1 cellular context compared by ENCODE assay signal in the genomic region with DNA sequence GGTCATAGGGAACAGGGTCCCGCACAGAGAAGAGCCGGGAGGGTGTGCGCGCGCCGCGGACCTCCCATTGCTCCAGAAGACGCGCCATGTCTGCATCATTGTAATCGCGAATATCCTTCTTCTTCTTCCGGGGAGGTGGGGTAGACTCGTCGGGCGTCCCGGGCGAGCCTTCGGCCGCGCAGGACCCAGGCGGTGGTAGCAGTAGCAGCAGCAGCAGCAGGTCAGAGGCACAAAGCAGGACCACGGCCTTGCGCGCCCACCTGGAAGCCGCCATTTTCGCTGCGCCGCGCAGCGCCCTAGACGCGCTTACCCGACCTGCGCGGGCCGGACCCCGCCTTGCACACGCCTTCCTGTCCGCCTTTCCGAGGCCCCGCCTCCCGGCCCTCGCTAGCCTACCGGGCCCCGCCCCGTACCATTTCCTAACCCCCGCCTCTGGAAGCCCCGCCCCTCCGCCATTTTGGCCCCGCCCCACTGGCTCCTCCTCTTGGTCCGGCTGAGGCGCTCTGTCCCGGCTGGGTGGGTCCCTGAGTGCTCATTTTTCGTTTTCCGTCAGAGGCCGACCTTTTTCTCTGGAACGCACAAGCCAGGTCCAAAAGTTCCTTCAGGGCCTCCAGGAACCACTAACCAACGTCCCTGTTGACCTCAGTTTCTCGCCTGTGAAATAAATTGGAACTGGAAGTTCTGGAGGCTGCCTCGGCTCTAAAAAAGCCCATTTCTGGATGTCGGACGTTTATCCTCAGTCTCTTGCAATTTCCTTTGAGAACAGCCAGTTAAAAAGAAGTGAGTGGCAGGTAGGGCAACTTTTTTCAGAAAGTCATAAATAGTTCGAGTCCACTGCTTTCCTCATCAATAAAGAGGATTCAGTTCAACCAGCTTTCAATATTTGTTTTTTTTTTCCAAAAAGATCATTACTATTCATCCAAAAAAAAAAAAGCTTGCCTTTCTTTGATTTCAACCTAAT.
A peak's percentile ranks its signal among the peaks of the same experiment; 100 is the strongest.
TF ChIP-seq lines count a peak whose summit lies in the region.

MESD (minus strand) TSS at position 302 of the 961 bp plus-strand sequence; CDS start at position 274, 28 bp downstream.

TF ChIP-seq in HEK293, 187 proteins besides CTCF, POLR2A, EP300 and RAD21 (continued from another document and continues in another):
- no peak for TF ChIP-seq RBAK (tag by site-specific recombination; IDR thresholded peaks at IDR 0.05)
- TF ChIP-seq ZNF169 (tag by site-specific recombination; IDR thresholded peaks at IDR 0.05): no peak
- no peak for TF ChIP-seq ZNF121 (tag by site-specific recombination; IDR thresholded peaks at IDR 0.05)
- TF ChIP-seq ZNF266 (tag by site-specific recombination; IDR thresholded peaks at IDR 0.05; ENCODE audit: low read depth): no peak
- TF ChIP-seq ZNF114 (tag by site-specific recombination; IDR thresholded peaks at IDR 0.05): no peak
- TF ChIP-seq, protein P1, sequence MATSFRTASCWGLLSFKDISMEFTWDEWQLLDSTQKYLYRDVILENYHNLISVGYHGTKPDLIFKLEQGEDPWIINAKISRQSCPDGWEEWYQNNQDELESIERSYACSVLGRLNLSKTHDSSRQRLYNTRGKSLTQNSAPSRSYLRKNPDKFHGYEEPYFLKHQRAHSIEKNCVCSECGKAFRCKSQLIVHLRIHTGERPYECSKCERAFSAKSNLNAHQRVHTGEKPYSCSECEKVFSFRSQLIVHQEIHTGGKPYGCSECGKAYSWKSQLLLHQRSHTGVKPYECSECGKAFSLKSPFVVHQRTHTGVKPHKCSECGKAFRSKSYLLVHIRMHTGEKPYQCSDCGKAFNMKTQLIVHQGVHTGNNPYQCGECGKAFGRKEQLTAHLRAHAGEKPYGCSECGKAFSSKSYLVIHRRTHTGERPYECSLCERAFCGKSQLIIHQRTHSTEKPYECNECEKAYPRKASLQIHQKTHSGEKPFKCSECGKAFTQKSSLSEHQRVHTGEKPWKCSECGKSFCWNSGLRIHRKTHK (tag by site-specific recombination; IDR thresholded peaks at IDR 0.05): no peak
- TF ChIP-seq ZNF112 (tag by site-specific recombination; IDR thresholded peaks at IDR 0.05): no peak
- peak; percentile 51 for TF ChIP-seq ZFHX2 (tag by site-specific recombination; conservative IDR thresholded peaks at IDR 0.05)
- no peak for TF ChIP-seq ZNF473 (tag by site-specific recombination; IDR thresholded peaks at IDR 0.05)
- no peak for TF ChIP-seq ZNF585B (tag by site-specific recombination; IDR thresholded peaks at IDR 0.05)
- TF ChIP-seq SP7 (tag by site-specific recombination; IDR thresholded peaks at IDR 0.05): peak; percentile 71; the same call in 1 of the 2 replicates
- TF ChIP-seq SCRT2 (tag by site-specific recombination; IDR thresholded peaks at IDR 0.05): no peak
- 0 out of 2 replicates have a peak, but pooled peaks have one; percentile 21 for TF ChIP-seq HOXD13 (CRISPR knock-in tag; IDR thresholded peaks at IDR 0.05; ENCODE audit: borderline replicate concordance)
- TF ChIP-seq ZNF37A (tag by site-specific recombination; IDR thresholded peaks at IDR 0.05): no peak
- no peak for TF ChIP-seq ZNF488 (tag by site-specific recombination; IDR thresholded peaks at IDR 0.05)
- no peak for TF ChIP-seq ZNF311 (tag by site-specific recombination; IDR thresholded peaks at IDR 0.05; ENCODE audit: borderline replicate concordance)
- no peak for TF ChIP-seq ZNF394 (tag by site-specific recombination; IDR thresholded peaks at IDR 0.05; ENCODE audit: borderline replicate concordance)
- TF ChIP-seq ZFP3 (tag by site-specific recombination; IDR thresholded peaks at IDR 0.05; ENCODE audit: low read depth): no peak
- TF ChIP-seq FEZF1 (tag by site-specific recombination; IDR thresholded peaks at IDR 0.05): peak; percentile 21; the same call in 1 of the 2 replicates
- TF ChIP-seq, protein P2, sequence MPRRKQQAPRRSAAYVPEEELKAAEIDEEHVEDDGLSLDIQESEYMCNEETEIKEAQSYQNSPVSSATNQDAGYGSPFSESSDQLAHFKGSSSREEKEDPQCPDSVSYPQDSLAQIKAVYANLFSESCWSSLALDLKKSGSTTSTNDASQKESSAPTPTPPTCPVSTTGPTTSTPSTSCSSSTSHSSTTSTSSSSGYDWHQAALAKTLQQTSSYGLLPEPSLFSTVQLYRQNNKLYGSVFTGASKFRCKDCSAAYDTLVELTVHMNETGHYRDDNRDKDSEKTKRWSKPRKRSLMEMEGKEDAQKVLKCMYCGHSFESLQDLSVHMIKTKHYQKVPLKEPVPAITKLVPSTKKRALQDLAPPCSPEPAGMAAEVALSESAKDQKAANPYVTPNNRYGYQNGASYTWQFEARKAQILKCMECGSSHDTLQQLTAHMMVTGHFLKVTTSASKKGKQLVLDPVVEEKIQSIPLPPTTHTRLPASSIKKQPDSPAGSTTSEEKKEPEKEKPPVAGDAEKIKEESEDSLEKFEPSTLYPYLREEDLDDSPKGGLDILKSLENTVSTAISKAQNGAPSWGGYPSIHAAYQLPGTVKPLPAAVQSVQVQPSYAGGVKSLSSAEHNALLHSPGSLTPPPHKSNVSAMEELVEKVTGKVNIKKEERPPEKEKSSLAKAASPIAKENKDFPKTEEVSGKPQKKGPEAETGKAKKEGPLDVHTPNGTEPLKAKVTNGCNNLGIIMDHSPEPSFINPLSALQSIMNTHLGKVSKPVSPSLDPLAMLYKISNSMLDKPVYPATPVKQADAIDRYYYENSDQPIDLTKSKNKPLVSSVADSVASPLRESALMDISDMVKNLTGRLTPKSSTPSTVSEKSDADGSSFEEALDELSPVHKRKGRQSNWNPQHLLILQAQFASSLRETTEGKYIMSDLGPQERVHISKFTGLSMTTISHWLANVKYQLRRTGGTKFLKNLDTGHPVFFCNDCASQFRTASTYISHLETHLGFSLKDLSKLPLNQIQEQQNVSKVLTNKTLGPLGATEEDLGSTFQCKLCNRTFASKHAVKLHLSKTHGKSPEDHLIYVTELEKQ (tag by site-specific recombination; IDR thresholded peaks at IDR 0.05; ENCODE audit: borderline replicate concordance): no peak
- no peak for TF ChIP-seq ZNF302 (tag by site-specific recombination; IDR thresholded peaks at IDR 0.05; ENCODE audit: low read depth)
- no peak for TF ChIP-seq ZNF747 (tag by site-specific recombination; IDR thresholded peaks at IDR 0.05)
- TF ChIP-seq ZNF692 (tag by site-specific recombination; IDR thresholded peaks at IDR 0.05): peak; percentile 86; the same call in 1 of the 2 replicates
- no peak for TF ChIP-seq ZBTB49 (tag by site-specific recombination; IDR thresholded peaks at IDR 0.05; ENCODE audit: low read depth)
- TF ChIP-seq, protein P3, sequence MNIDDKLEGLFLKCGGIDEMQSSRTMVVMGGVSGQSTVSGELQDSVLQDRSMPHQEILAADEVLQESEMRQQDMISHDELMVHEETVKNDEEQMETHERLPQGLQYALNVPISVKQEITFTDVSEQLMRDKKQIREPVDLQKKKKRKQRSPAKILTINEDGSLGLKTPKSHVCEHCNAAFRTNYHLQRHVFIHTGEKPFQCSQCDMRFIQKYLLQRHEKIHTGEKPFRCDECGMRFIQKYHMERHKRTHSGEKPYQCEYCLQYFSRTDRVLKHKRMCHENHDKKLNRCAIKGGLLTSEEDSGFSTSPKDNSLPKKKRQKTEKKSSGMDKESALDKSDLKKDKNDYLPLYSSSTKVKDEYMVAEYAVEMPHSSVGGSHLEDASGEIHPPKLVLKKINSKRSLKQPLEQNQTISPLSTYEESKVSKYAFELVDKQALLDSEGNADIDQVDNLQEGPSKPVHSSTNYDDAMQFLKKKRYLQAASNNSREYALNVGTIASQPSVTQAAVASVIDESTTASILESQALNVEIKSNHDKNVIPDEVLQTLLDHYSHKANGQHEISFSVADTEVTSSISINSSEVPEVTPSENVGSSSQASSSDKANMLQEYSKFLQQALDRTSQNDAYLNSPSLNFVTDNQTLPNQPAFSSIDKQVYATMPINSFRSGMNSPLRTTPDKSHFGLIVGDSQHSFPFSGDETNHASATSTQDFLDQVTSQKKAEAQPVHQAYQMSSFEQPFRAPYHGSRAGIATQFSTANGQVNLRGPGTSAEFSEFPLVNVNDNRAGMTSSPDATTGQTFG (tag by site-specific recombination; IDR thresholded peaks at IDR 0.05; ENCODE audit: borderline replicate concordance): no peak
- TF ChIP-seq ZNF629 (tag by site-specific recombination; IDR thresholded peaks at IDR 0.05): peak; percentile 64; the same call in 1 of the 2 replicates
- TF ChIP-seq ZFP69B (tag by site-specific recombination; IDR thresholded peaks at IDR 0.05): peak; percentile 89
- no peak for TF ChIP-seq HOXC10 (CRISPR knock-in tag; IDR thresholded peaks at IDR 0.05)
- TF ChIP-seq ZNF10 (tag by site-specific recombination; IDR thresholded peaks at IDR 0.05): no peak
- TF ChIP-seq ZBTB20 (tag by site-specific recombination; IDR thresholded peaks at IDR 0.05): no peak
- TF ChIP-seq KLF8 (tag by site-specific recombination; IDR thresholded peaks at IDR 0.05): peak; percentile 95
- TF ChIP-seq ZNF280D (tag by site-specific recombination; IDR thresholded peaks at IDR 0.05): 0 out of 2 replicates have a peak, but pooled peaks have one; percentile 41
- TF ChIP-seq ZNF701 (tag by site-specific recombination; IDR thresholded peaks at IDR 0.05): no peak
- no peak for TF ChIP-seq BCL11B (tag by site-specific recombination; IDR thresholded peaks at IDR 0.05; ENCODE audit: low read depth)
- TF ChIP-seq ZNF623 (tag by site-specific recombination; IDR thresholded peaks at IDR 0.05): no peak
- no peak for TF ChIP-seq ZNF645 (tag by site-specific recombination; IDR thresholded peaks at IDR 0.05)
- no peak for TF ChIP-seq ZNF707 (tag by site-specific recombination; IDR thresholded peaks at IDR 0.05)
- TF ChIP-seq SALL2 (tag by site-specific recombination; IDR thresholded peaks at IDR 0.05; ENCODE audit: borderline replicate concordance): no peak
- TF ChIP-seq ZNF416 (tag by site-specific recombination; IDR thresholded peaks at IDR 0.05): no peak
- TF ChIP-seq ZSCAN30 (tag by site-specific recombination; IDR thresholded peaks at IDR 0.05): peak; percentile 70
- TF ChIP-seq ZNF768 (tag by site-specific recombination; IDR thresholded peaks at IDR 0.05): no peak
